ENCODE assay signal across 8 cellular contexts in the genomic region with DNA sequence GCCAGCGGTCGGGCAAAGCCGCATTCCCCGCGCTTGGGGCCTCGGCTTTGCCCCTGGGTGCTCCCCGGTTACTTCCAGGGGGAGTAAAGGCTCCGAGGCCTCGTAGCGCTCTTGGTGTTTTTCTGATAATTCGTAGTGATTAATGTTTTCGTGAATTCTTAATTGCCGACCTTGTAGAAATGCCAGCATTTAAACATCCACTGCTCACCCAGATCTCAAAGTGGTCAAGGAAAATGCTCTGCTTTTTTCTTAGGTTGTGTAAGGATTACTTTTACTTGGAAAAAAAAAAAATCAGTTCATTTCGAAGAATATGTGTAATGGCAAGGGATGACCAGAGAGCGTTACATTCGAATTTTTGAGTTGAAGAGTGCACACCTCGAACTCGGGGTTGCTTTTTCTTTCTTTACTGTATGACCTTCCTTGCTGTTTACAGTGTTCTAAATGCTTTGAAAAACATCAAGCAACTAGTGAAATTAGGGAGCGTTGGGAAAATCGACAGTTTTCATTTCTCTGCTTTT. TPM values are rescaled to one million over a fixed set of nuclear protein-coding genes. Genes with fewer than 3 reads are reported as not detected.
A peak's percentile ranks its signal among the peaks of the same experiment; 100 is the strongest.
DNase-seq lines count a peak whose midpoint lies in the region; ATAC-seq, FAIRE-seq and TF ChIP-seq lines count a peak whose summit lies in the region.

No MANE protein-coding gene starts in this region.

- H3K9me3 Mint-ChIP-seq in natural killer cell: no peaks in the 10 kb centered on the region

- intact Hi-C loops in natural killer cell (cut with micrococcal nuclease): loop anchor here (1.0 kb wide), 1 partner anchor 73 kb away; a partner anchor contains a TSS

- FAIRE-seq in D721Med (lab: Jason Lieb, UNC): no peak

- WGBS in GM23248 (ENCODE audit: low coverage in 1 of 2, low lambda C conversion rate in 2 of 2, missing lambda C conversion rate in 2 of 2), 2 experiments: 18% methylated on average over 20 of the region's 20 CpGs
- 29 to 31% methylated on average over 20 of the region's 20 CpGs for WGBS in ectodermal cell, 2 experiments

- H3K36me3 ChIP-seq in GM23248 (ENCODE audit: low read depth) (0 out of 2 replicates have a peak, but pooled peaks cover 9% of the 10 kb centered on the region), OCI-LY3 (replicated peaks; ENCODE audit: low read depth, low read length) (peaks cover 5% of the 10 kb centered on the region), ectodermal cell (ENCODE audit: control insufficient read depth, insufficient read depth, low read length) (no peaks in the 10 kb centered on the region)

- H3K9ac ChIP-seq in GM23248 (peak overlapping the region; percentile 87), OCI-LY3 (ENCODE audit: low read length) (peak overlapping the region; percentile 76)

- peak overlapping the region; percentile 93 to 97 for H3K27ac Mint-ChIP-seq in natural killer cell

- peak; percentile 62 for DNase-seq in GM23248
- no peak for DNase-seq in natural killer cell
- DNase-seq in SK-N-DZ (ENCODE audit: low spot score): no peak
- no peak for DNase-seq in D721Med (ENCODE audit: insufficient read length, low spot score)
- no peak for DNase-seq in NCI-H2196 treated with DMSO at 0.1 percent for 48 hours (lab: John Stamatoyannopoulos, UW; ENCODE audit: unreplicated experiment)

- H4K20me1 ChIP-seq in GM23248 (ENCODE audit: insufficient read depth) (no peaks in the 10 kb centered on the region), OCI-LY3 (ENCODE audit: insufficient read depth, low read length) (no peaks in the 10 kb centered on the region)

- H2AFZ ChIP-seq in GM23248 (peak overlapping the region; percentile 87), OCI-LY3 (ENCODE audit: low read depth, low read length) (peak overlapping the region; percentile 83)

- ATAC-seq in natural killer cell (no peak), HG02610 (IDR thresholded peaks at IDR 0.05; ENCODE audit: unreplicated experiment) (no peak)

- no peaks in the 10 kb centered on the region for H3K27me3 ChIP-seq in GM23248 (replicated peaks; ENCODE audit: insufficient read depth)
- H3K27me3 ChIP-seq in OCI-LY3 (ENCODE audit: low read depth, low read length): no peaks in the 10 kb centered on the region
- peaks cover 13% of the 10 kb centered on the region for H3K27me3 ChIP-seq in ectodermal cell (ENCODE audit: control insufficient read depth, insufficient read depth, low read length, poor library complexity, severe bottlenecking)

- peak overlapping the region; percentile 88 for H3K4me2 ChIP-seq in GM23248 (ENCODE audit: unreplicated experiment)
- H3K4me2 ChIP-seq in OCI-LY3 (ENCODE audit: low read length): peak overlapping the region; percentile 92

- peaks cover 25% of the 10 kb centered on the region for H3K4me1 ChIP-seq in GM23248 (ENCODE audit: insufficient read depth)
- peaks cover 34% of the 10 kb centered on the region for H3K4me1 ChIP-seq in OCI-LY3 (ENCODE audit: low read length)
- no peaks in the 10 kb centered on the region for H3K4me1 ChIP-seq in ectodermal cell (ENCODE audit: control insufficient read depth, insufficient read depth, low read length)

- no peaks in the 10 kb centered on the region for H3K9me2 ChIP-seq in GM23248 (ENCODE audit: insufficient read depth)

- TF ChIP-seq CTCF in OCI-LY3 (IDR thresholded peaks at IDR 0.05; ENCODE audit: low read depth, low read length) (no peak), natural killer cell (IDR thresholded peaks at IDR 0.05) (no peak), D721Med (IDR thresholded peaks at IDR 0.05; ENCODE audit: insufficient read depth, missing control alignments) (no peak)

- H3K9me3 ChIP-seq in GM23248 (ENCODE audit: low read depth) (no peaks in the 10 kb centered on the region), OCI-LY3 (ENCODE audit: insufficient read depth, low read length) (no peaks in the 10 kb centered on the region), ectodermal cell (ENCODE audit: control insufficient read depth, low read length) (no peaks in the 10 kb centered on the region)

- in situ Hi-C loops in GM23248 (cut with MboI): no loop called here

- H3K4me3 Mint-ChIP-seq in natural killer cell: peak overlapping the region; percentile 95

- H3K27me3 Mint-ChIP-seq in natural killer cell (ENCODE audit: low read depth in 2 of 2): no peaks in the 10 kb centered on the region

- H3K79me2 ChIP-seq in GM23248 (ENCODE audit: insufficient read depth) (peaks cover 40% of the 10 kb centered on the region), OCI-LY3 (ENCODE audit: low read length) (peaks cover 40% of the 10 kb centered on the region)

- H3K4me3 ChIP-seq in GM23248 (peak overlapping the region; percentile 92), OCI-LY3 (ENCODE audit: low read length) (peak overlapping the region; percentile 98), ectodermal cell (ENCODE audit: insufficient read depth, low read depth, low read length) (peak overlapping the region; percentile 78)

- H3K36me3 Mint-ChIP-seq in natural killer cell: peaks cover 8% of the 10 kb centered on the region

- peak overlapping the region; percentile 74 for H3K27ac ChIP-seq in GM23248
- no peak overlapping the region for H3K27ac ChIP-seq in OCI-LY3 (ENCODE audit: low read length)
- peak overlapping the region; percentile 38 for H3K27ac ChIP-seq in ectodermal cell (ENCODE audit: insufficient read depth, low read depth, low read length, poor library complexity, severe bottlenecking)

- H3F3A ChIP-seq in GM23248 (ENCODE audit: insufficient read depth): peaks cover 4% of the 10 kb centered on the region; the same call in 1 of the 2 replicates

- H3K4me1 Mint-ChIP-seq in natural killer cell: peaks cover 36 to 41% of the 10 kb centered on the region in 2 donors

RNA-seq across cellular contexts. Expression of a gene that starts 0.7 kb away (rescaled TPM):
- 16.5 and 24.4 TPM in 2 replicates for total RNA-seq in GM23248 (2014; rRNA removed; shearing (Covaris generic))
- 17.1 and 18.8 TPM in 2 replicates for polyA plus RNA-seq in GM23248 (2016; fragmentation: Nextera tagmentation; extraction: Ambion mirVana)
- 16.8 TPM for polyA plus RNA-seq in ectodermal cell (2013, experiment 1 of 4)
- 15.6 TPM for polyA plus RNA-seq in ectodermal cell (2013, experiment 2 of 4)
- 15.7 TPM for polyA plus RNA-seq in ectodermal cell (2013, experiment 3 of 4)
- 14.5 TPM for polyA plus RNA-seq in ectodermal cell (2013, experiment 4 of 4)
- total RNA-seq in natural killer cell: 10 to 100 TPM; 84.7 to 94.8 (median 85.6) TPM
- 4.0 and 5.7 TPM in 2 replicates for polyA plus RNA-seq in SK-N-DZ (2014; cell fraction: cytosol; rRNA removed)
- polyA plus RNA-seq in SK-N-DZ (2014; cell fraction: nucleus; rRNA removed): 9.4 and 11.8 TPM in 2 replicates
